In genomic region chr5:72637058-72637457, GRCh38 we compare ENCODE assay signal across 1 cellular context.
"Had no signal": no experiment of that assay in that cellular context is flagged by ENCODE, and none has a peak within 500 bp of the region (broad histone marks: within the 10 kb centered on the region; RNA-seq: fewer than 3 reads in every experiment).

No MANE protein-coding gene starts in this region.

- H3K4me3 ChIP-seq: MG63 had no signal

- H3K9me3 ChIP-seq: MG63 had no signal

- H3K36me3 ChIP-seq: MG63 had no signal
